In the genomic region with DNA sequence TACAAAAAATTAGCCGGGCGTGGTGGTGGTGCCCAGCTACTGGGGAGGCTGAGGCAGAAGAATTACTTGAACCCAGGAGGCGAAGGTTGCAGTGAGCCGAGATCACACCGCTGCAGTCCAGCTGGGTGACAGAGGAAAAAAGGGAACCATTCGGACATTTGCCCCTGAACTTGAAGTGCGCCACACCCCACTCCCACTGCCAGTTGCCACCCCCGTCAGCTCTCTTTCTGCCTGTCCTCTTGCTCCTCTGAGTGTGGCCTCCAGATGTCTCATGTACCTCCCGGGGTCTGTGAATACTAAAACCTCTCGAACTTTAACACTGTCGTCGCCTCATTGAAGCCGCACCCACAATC, we compare ENCODE assay signal across 14 cellular contexts. TPM values are rescaled to one million over a fixed set of nuclear protein-coding genes. Genes with fewer than 3 reads are reported as not detected.
DNase-seq lines count a peak whose midpoint lies in the region; ATAC-seq and TF ChIP-seq lines count a peak whose summit lies in the region.
"Had no signal": no experiment of that assay in that cellular context is flagged by ENCODE, and none has a peak within 500 bp of the region (broad histone marks: within the 10 kb centered on the region; RNA-seq: fewer than 3 reads in every experiment).

No MANE protein-coding gene starts in this region.

- H3K27me3 ChIP-seq in lung (ENCODE audit: control insufficient read depth, insufficient read depth) (no peaks in the 10 kb centered on the region), stomach smooth muscle (ENCODE audit: control insufficient read depth in 1 of 2, insufficient read depth in 2 of 2, low read length in 2 of 2) (peaks cover 0 to 2% of the 10 kb centered on the region in 2 donors)
- H3K27me3 ChIP-seq: BLaER1 treated with 17β-estradiol and CSF1 and Interleukin-3, amounts not matched to agents 10 nM and 100 nM had no signal

- peaks cover 0 to 10% of the 10 kb centered on the region in 2 donors for H3K4me1 ChIP-seq in lung (ENCODE audit: control insufficient read depth in 2 of 2, insufficient read depth in 2 of 2, low read length in 2 of 2)
- peaks cover 12% of the 10 kb centered on the region for H3K4me1 ChIP-seq in stomach smooth muscle (ENCODE audit: control insufficient read depth, insufficient read depth, low read length)

- H3K36me3 ChIP-seq in lung (ENCODE audit: control insufficient read depth in 2 of 2, insufficient read depth in 2 of 2, low read length in 2 of 2) = no peaks in the 10 kb centered on the region
- H3K36me3 ChIP-seq in stomach smooth muscle (ENCODE audit: control insufficient read depth in 2 of 2, insufficient read depth in 2 of 2, low read length in 2 of 2) = no peaks in the 10 kb centered on the region
- H3K36me3 ChIP-seq: BLaER1 treated with 17β-estradiol and CSF1 and Interleukin-3, amounts not matched to agents 10 nM and 100 nM had no signal

- H3K4me3 ChIP-seq in coronary artery = peak overlapping the region; percentile 38
- no peak overlapping the region for H3K4me3 ChIP-seq in lung
- peak overlapping the region; percentile 32 to 40 for H3K4me3 ChIP-seq in stomach smooth muscle (ENCODE audit: low read length in 2 of 2)
- H3K4me3 ChIP-seq: BLaER1 treated with 17β-estradiol and CSF1 and Interleukin-3, amounts not matched to agents 10 nM and 100 nM had no signal

- peaks cover 0 to 10% of the 10 kb centered on the region in 2 donors for H3K9me3 ChIP-seq in lung (ENCODE audit: control insufficient read depth in 2 of 2, insufficient read depth in 1 of 2, low read length in 1 of 2)
- H3K9me3 ChIP-seq in stomach smooth muscle (ENCODE audit: control insufficient read depth in 2 of 2, low read length in 2 of 2) = no peaks in the 10 kb centered on the region

- no peak overlapping the region for H3K9ac ChIP-seq in stomach smooth muscle (ENCODE audit: low read length in 2 of 2)

- TF ChIP-seq CTCF in coronary artery (IDR thresholded peaks at IDR 0.05) = no peak
- no peak for TF ChIP-seq CTCF in lung (IDR thresholded peaks at IDR 0.05; ENCODE audit: control extremely low read depth, extremely low read depth)

- ATAC-seq in lung (ENCODE audit: insufficient read depth, low FRiP score) (peak; percentile 34), GM18498 (IDR thresholded peaks at IDR 0.05; ENCODE audit: unreplicated experiment) (no peak), HG03565 (IDR thresholded peaks at IDR 0.05; ENCODE audit: unreplicated experiment) (no peak)

- 76 to 81% methylated on average over 13 of the region's 13 CpGs for WGBS in lung, 2 donors

- peak overlapping the region; percentile 73 to 80 for H3K27ac ChIP-seq in coronary artery
- H3K27ac ChIP-seq in lung (ENCODE audit: low read depth in 1 of 2, low read length in 1 of 2) = peak overlapping the region; percentile 71 to 91
- peak overlapping the region; percentile 41 for H3K27ac ChIP-seq in stomach smooth muscle (ENCODE audit: low read length)

- peak; percentile 38 for DNase-seq in MV-4-11 (lab: John Stamatoyannopoulos, UW)
- no peak for DNase-seq in coronary artery (ENCODE audit: low spot score)
- DNase-seq in lung (ENCODE audit: low spot score) = no peak
- no peak for DNase-seq in activated T-cell treated with anti-CD3 and anti-CD28 coated beads, Interleukin-2, amount 50 U/mL, for 1 hour
- DNase-seq in NCI-H2107 treated with DMSO at 0.1 percent for 48 hours (lab: John Stamatoyannopoulos, UW; ENCODE audit: unreplicated experiment) = no peak
- DNase-seq: activated CD4-positive, alpha-beta T cell treated with anti-CD3 and anti-CD28 coated beads, Interleukin-2, amount 50 U/mL, for 1 hour; naive thymus-derived CD4-positive, alpha-beta T cell; NCI-H2107; T-helper 1 cell had no signal

RNA-seq across cellular contexts. Expression of gene FPR3, which starts 4.0 kb away (rescaled TPM):
- total RNA-seq in lung = 10 to 100 TPM in 1 of 2 donors, 1 to 10 TPM in 1; 5.5 to 19.1 TPM
- polyA plus RNA-seq in lung = 10 to 100 TPM in 1 of 2 donors, 1 to 10 TPM in 1; 6.6 to 15.8 TPM
- total RNA-seq: bronchial epithelial cell had no signal
- polyA plus RNA-seq: naive thymus-derived CD4-positive, alpha-beta T cell had no signal

RNA-seq across cellular contexts. Expression of gene FPR2, which starts 38.0 kb away (rescaled TPM):
- 10 to 100 TPM in 1 of 2 donors, 1 to 10 TPM in 1; 7.3 to 50.4 TPM for total RNA-seq in lung
- 100 to 1,000 TPM in 1 of 2 donors, under 1 TPM in 1; 0.79 to 234 TPM for polyA plus RNA-seq in lung
- total RNA-seq: bronchial epithelial cell had no signal
- polyA plus RNA-seq: naive thymus-derived CD4-positive, alpha-beta T cell had no signal

RNA-seq across cellular contexts. Expression of gene FPR1, which starts 47.3 kb away (rescaled TPM):
- total RNA-seq in lung = 10 to 100 TPM; 21.4 to 76.1 TPM
- polyA plus RNA-seq in lung = 100 to 1,000 TPM in 1 of 2 donors, 1 to 10 TPM in 1; 2.8 to 558 TPM
- total RNA-seq: bronchial epithelial cell had no signal
